18 cellular contexts compared by ENCODE assay signal in the genomic region with DNA sequence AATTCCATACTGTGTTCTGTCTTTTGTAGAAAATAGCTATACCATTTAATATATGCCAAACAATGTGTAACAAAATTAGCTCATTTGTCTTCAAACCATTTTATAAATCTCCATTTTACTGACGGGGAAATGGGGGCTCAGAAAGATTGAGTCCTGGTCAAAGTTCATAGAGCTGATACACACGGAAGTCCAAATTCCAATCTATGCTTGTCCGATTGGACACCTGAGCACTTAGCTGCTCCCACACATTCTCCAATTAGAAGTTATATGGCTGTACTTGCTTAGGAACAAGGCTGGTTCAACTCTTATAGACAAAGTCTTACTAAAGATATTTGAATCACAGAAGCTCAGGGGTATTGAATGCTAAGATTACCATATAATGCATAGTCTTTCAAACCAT.
"Had no signal": no experiment of that assay in that cellular context is flagged by ENCODE, and none has a peak within 500 bp of the region (broad histone marks: within the 10 kb centered on the region; RNA-seq: fewer than 3 reads in every experiment).

No MANE protein-coding gene starts in this region.

- H3K4me2 ChIP-seq: KMS-11 had no signal

- H3K9ac ChIP-seq: KMS-11 had no signal

- H3K9me3 ChIP-seq: SJSA1 had no signal

- ATAC-seq: K562 had no signal

- H3K27ac ChIP-seq: KMS-11, SJSA1, SK-N-MC had no signal

- H3K4me3 ChIP-seq: K562, SJSA1, SK-N-MC had no signal

- DNase-seq: Kasumi-1, MM.1S, NCI-H1436 treated with DMSO at 0.1 percent for 48 hours, NCI-H1694, NCI-H187 treated with DMSO at 0.1 percent for 48 hours, NCI-H226, NCI-H446, NCI-H510A, NCI-H524 treated with DMSO at 0.1 percent for 48 hours, NCI-H774, Right ventricle myocardium superior, RPMI8226, SIG-M5 had no signal

- H3K36me3 ChIP-seq: SJSA1 had no signal

- FAIRE-seq: K562, RCC 7860 had no signal

- H3K27me3 ChIP-seq: SJSA1 had no signal
